ENCODE assay signal across 7 cellular contexts in genomic region chr3:158105124-158105709, GRCh38. TPM values are rescaled to one million over a fixed set of nuclear protein-coding genes. Genes with fewer than 3 reads are reported as not detected.
DNase-seq lines count a peak whose midpoint lies in the region; ATAC-seq and TF ChIP-seq lines count a peak whose summit lies in the region.

No MANE protein-coding gene starts in this region.

- TF ChIP-seq CTCF in GM06990 (IDR thresholded peaks at IDR 0.05; ENCODE audit: insufficient read depth, low read length, poor library complexity, severe bottlenecking) (no peak), coronary artery (IDR thresholded peaks at IDR 0.05) (no peak), natural killer cell (IDR thresholded peaks at IDR 0.05) (no peak)

- DNase-seq in GM06990 (ENCODE audit: extremely low read depth, insufficient read length) (peak; percentile 22), NCI-H1105 treated with DMSO at 0.1 percent for 48 hours (lab: John Stamatoyannopoulos, UW) (peak; percentile 56), coronary artery (ENCODE audit: low spot score) (peak; percentile 76), natural killer cell (no peak)

- H3K36me3 Mint-ChIP-seq in natural killer cell: no peaks in the 10 kb centered on the region

- H3K4me3 ChIP-seq in GM06990 (replicated peaks; ENCODE audit: low read depth, low read length) (peak overlapping the region; percentile 59), coronary artery (peak overlapping the region; percentile 81)

- H3K4me3 Mint-ChIP-seq in natural killer cell: peak overlapping the region; percentile 93

- no peaks in the 10 kb centered on the region for H3K36me3 ChIP-seq in GM06990 (ENCODE audit: control insufficient read depth, insufficient read depth, low read length)

- ATAC-seq in natural killer cell (no peak), GM18858 (IDR thresholded peaks at IDR 0.05; ENCODE audit: unreplicated experiment) (no peak), GM21528 (IDR thresholded peaks at IDR 0.05; ENCODE audit: low FRiP score, unreplicated experiment) (no peak), HG03196 (IDR thresholded peaks at IDR 0.05; ENCODE audit: unreplicated experiment) (no peak)

- intact Hi-C loops in natural killer cell (cut with micrococcal nuclease): no loop called here

- H3K9me3 Mint-ChIP-seq in natural killer cell: no peaks in the 10 kb centered on the region

- peak overlapping the region; percentile 30 to 94 for H3K27ac ChIP-seq in coronary artery

- H3K27ac Mint-ChIP-seq in natural killer cell: no peak overlapping the region

- peaks cover 66 to 84% of the 10 kb centered on the region in 2 donors for H3K27me3 Mint-ChIP-seq in natural killer cell (ENCODE audit: low read depth in 2 of 2)

- H3K4me1 Mint-ChIP-seq in natural killer cell: peaks cover 48 to 59% of the 10 kb centered on the region in 2 donors

- H3K27me3 ChIP-seq in GM06990 (replicated peaks; ENCODE audit: control insufficient read depth, insufficient read depth, low read length): no peaks in the 10 kb centered on the region; the same call in 1 of the 2 replicates

RNA-seq across cellular contexts. Expression of gene SHOX2, which starts 1.0 kb away (rescaled TPM):
- total RNA-seq in natural killer cell: not detected

RNA-seq across cellular contexts. Expression of gene RSRC1, which starts 4.7 kb away (rescaled TPM):
- total RNA-seq in natural killer cell: 10 to 100 TPM; 37.3 to 41.1 (median 37.6) TPM
